ENCODE assay signal across 24 cellular contexts in the genomic region with DNA sequence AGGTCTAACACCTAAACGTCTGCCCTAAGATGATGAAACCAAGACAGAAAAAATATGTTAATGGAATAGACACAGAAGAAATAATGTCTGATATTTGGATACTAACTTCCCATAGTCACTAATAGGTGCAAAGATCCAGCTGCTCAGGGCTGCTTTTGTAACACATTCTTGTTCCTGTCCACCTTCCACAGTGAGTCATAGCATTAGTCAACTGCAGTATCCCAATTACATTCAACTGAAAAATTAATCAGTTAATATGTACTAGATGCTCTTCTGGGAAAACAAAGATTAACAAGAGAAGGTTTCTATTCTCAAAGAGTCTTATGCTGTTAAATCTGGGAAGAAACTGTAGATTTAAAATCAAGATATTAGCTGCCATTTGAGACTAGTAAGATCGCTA. TPM values are rescaled to one million over a fixed set of nuclear protein-coding genes. Genes with fewer than 3 reads are reported as not detected.
DNase-seq lines count a peak whose midpoint lies in the region; ATAC-seq, FAIRE-seq and TF ChIP-seq lines count a peak whose summit lies in the region.
"Had no signal": no experiment of that assay in that cellular context is flagged by ENCODE, and none has a peak within 500 bp of the region (broad histone marks: within the 10 kb centered on the region; RNA-seq: fewer than 3 reads in every experiment).

No MANE protein-coding gene starts in this region.

- no peak overlapping the region for H3K9ac ChIP-seq in K562 (ENCODE audit: insufficient read depth in 1 of 2, low read depth in 2 of 2, low read length in 2 of 2)

- TF ChIP-seq POLR2A in K562 (conservative IDR thresholded peaks at IDR 0.05) = no peak
- no peak for TF ChIP-seq POLR2A in GM12892 (IDR thresholded peaks at IDR 0.05; ENCODE audit: low read depth, low read length)

- in situ Hi-C loops in Caki2 (cut with HindIII; ENCODE audit: low pct_unique_long_range_greater_than_20kb, low sequenced_read_pairs) = no loop called here
- in situ Hi-C loops in K562 (cut with MboI) = no loop called here

- FAIRE-seq in K562 (lab: Jason Lieb, UNC) (no peak), GM12892 (lab: Jason Lieb, UNC) (no peak)
- FAIRE-seq: GM12878, GM19239, HTR-8/SVneo had no signal

- POLR2A ChIA-PET in K562 (lab: Yijun Ruan, JAX) = no interaction called here

- H3K4me2 ChIP-seq in K562 (ENCODE audit: insufficient read depth, low read length) = no peak overlapping the region

- ATAC-seq in K562 (no peak), foreskin keratinocyte (peak; percentile 87), HG03175 (IDR thresholded peaks at IDR 0.05; ENCODE audit: unreplicated experiment) (no peak), GM21529 (IDR thresholded peaks at IDR 0.05; ENCODE audit: unreplicated experiment) (no peak)
- ATAC-seq: GM12878 had no signal

- intact Hi-C loops in K562 (cut with micrococcal nuclease) = no loop called here

- no peak for TF ChIP-seq EP300 in K562 (IDR thresholded peaks at IDR 0.05; ENCODE audit: low read length)

- H3K27ac ChIP-seq in K562 (ENCODE audit: extremely low read depth, low read depth, low read length) (no peak overlapping the region), foreskin keratinocyte (no peak overlapping the region)
- H3K27ac ChIP-seq: SJCRH30 had no signal

- H2AFZ ChIP-seq in K562 (ENCODE audit: low read depth, low read length) = no peak overlapping the region

- TF ChIP-seq CTCF in K562 (IDR thresholded peaks at IDR 0.05 in 2 of 3, conservative IDR thresholded peaks at IDR 0.05 in 1 of 3; ENCODE audit: insufficient read depth in 2 of 3, low read depth in 1 of 3, low read length in 3 of 3) (no peak), foreskin keratinocyte (conservative IDR thresholded peaks at IDR 0.05) (no peak)

- H3K4me1 ChIP-seq in K562 (replicated peaks in 1 of 2; ENCODE audit: control insufficient read depth in 2 of 2, insufficient read depth in 2 of 2, low read length in 2 of 2) (peaks cover 0 to 2% of the 10 kb centered on the region in 2 experiments; a peak in 1 of 5 replicates), foreskin keratinocyte (peaks cover 8% of the 10 kb centered on the region)
- H3K4me1 ChIP-seq: SJCRH30 had no signal

- H3K79me2 ChIP-seq in K562 (ENCODE audit: control insufficient read depth, insufficient read depth, low read length) = no peaks in the 10 kb centered on the region

- CTCF ChIA-PET in K562 (lab: Yijun Ruan, JAX; ENCODE audit: low intra/inter-chr PET ratio) = no interaction called here

- WGBS in K562 (ENCODE audit: insufficient coverage, low coverage, missing lambda C conversion rate) = 14% methylated on average over 2 of the region's 2 CpGs

- H4K20me1 ChIP-seq in K562 (replicated peaks; ENCODE audit: control insufficient read depth, insufficient read depth, low read length) = no peaks in the 10 kb centered on the region

- H3K27me3 ChIP-seq in K562 (ENCODE audit: control insufficient read depth in 2 of 2, insufficient read depth in 2 of 2, low read length in 2 of 2) = peaks cover 0 to 2% of the 10 kb centered on the region in 2 experiments; a peak in 2 of 5 replicates
- H3K27me3 ChIP-seq in foreskin keratinocyte = no peaks in the 10 kb centered on the region
- H3K27me3 ChIP-seq: SJCRH30 had no signal

- H3K36me3 ChIP-seq in K562 (ENCODE audit: control insufficient read depth, insufficient read depth, low read length) = no peaks in the 10 kb centered on the region
- H3K36me3 ChIP-seq: SJCRH30 had no signal

- no TSS peak for BruUV-seq in K562 (replicated peaks; lab: Mats Ljungman, UMichigan)

- DNase-seq in Caki2 (ENCODE audit: low read depth) = peak; percentile 8
- peak; percentile 27 for DNase-seq in NCI-H226
- no peak for DNase-seq in K562 (ENCODE audit: extremely low read depth in 1 of 4, low spot score in 3 of 4)
- peak in 1 of 2 donors; percentile 57 for DNase-seq in foreskin keratinocyte
- DNase-seq in GM12892 (ENCODE audit: insufficient read length) = no peak
- DNase-seq in stimulated activated CD4-positive, alpha-beta T cell treated with anti-CD3 and anti-CD28 coated beads, Interleukin-1b, Interleukin-23, amount 100 ng/mL, for 48 hours = no peak
- DNase-seq: 8988T, DMS153, HFFc6, Kasumi-1, NCI-H1105, NCI-H2081 treated with DMSO at 0.1 percent for 48 hours, NCI-H510A treated with DMSO at 0.1 percent for 48 hours, NCI-H82, OCI-M1, SJCRH30 had no signal

- no peak overlapping the region for H3K4me3 ChIP-seq in K562
- H3K4me3 ChIP-seq: GM12878, SJCRH30 had no signal

- no peak for TF ChIP-seq RAD21 in K562 (CRISPR knock-in tag; conservative IDR thresholded peaks at IDR 0.05 in 1 of 2, IDR thresholded peaks at IDR 0.05 in 1 of 2)

- no peaks in the 10 kb centered on the region for H3K9me3 ChIP-seq in K562 (replicated peaks; ENCODE audit: control insufficient read depth, insufficient read depth, low read depth, low read length)
- H3K9me3 ChIP-seq: SJCRH30 had no signal

- H3K9me1 ChIP-seq in K562 (ENCODE audit: control insufficient read depth, insufficient read depth, low read length) = no peaks in the 10 kb centered on the region

TF ChIP-seq in K562, 482 proteins besides CTCF, POLR2A, EP300 and RAD21 (continues in another document):
- TF ChIP-seq ZNF696 (CRISPR knock-in tag; conservative IDR thresholded peaks at IDR 0.05) (no peak), CXXC5 (CRISPR knock-in tag; IDR thresholded peaks at IDR 0.05) (no peak), KDM1A (IDR thresholded peaks at IDR 0.05) (no peak), FOSL1 (tag; conservative IDR thresholded peaks at IDR 0.05) (0 out of 2 replicates have a peak, but pooled peaks have one; percentile 23)
- TF ChIP-seq, protein P1, sequence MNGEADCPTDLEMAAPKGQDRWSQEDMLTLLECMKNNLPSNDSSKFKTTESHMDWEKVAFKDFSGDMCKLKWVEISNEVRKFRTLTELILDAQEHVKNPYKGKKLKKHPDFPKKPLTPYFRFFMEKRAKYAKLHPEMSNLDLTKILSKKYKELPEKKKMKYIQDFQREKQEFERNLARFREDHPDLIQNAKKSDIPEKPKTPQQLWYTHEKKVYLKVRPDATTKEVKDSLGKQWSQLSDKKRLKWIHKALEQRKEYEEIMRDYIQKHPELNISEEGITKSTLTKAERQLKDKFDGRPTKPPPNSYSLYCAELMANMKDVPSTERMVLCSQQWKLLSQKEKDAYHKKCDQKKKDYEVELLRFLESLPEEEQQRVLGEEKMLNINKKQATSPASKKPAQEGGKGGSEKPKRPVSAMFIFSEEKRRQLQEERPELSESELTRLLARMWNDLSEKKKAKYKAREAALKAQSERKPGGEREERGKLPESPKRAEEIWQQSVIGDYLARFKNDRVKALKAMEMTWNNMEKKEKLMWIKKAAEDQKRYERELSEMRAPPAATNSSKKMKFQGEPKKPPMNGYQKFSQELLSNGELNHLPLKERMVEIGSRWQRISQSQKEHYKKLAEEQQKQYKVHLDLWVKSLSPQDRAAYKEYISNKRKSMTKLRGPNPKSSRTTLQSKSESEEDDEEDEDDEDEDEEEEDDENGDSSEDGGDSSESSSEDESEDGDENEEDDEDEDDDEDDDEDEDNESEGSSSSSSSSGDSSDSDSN (IDR thresholded peaks at IDR 0.05; ENCODE audit: borderline replicate concordance in 1 of 2, low read depth in 2 of 2, low read length in 2 of 2) = no peak

RNA-seq across cellular contexts. Expression of a gene that starts 47.6 kb away (rescaled TPM):
- not detected in 2 replicates for total RNA-seq in Caki2 (2014; rRNA removed; shearing (Covaris generic); ENCODE audit: low replicate concordance)
- not detected in 2 replicates for total RNA-seq in K562 (2011; cell fraction: chromatin; rRNA removed; ENCODE audit: low replicate concordance)
- not detected in 2 replicates for total RNA-seq in K562 (2011; cell fraction: nucleolus; rRNA removed)
- not detected in 2 replicates for total RNA-seq in K562 (2011; cell fraction: nucleoplasm; rRNA removed)
- total RNA-seq in K562 (2014; rRNA removed) (not detected in 2 replicates), K562 (2014; rRNA removed; fragmentation: Illumina TruSeq; extraction: Trizol) (not detected in 2 replicates), K562 (2015; rRNA removed; fragmentation: Illumina TruSeq; extraction: Trizol) (0.04 TPM in 1 of 2 replicates, not detected in the other), K562 (2021) (not detected in 2 replicates), foreskin keratinocyte (54.8 and 114 TPM in 2 replicates)
- polyA plus RNA-seq in K562 (2011; rRNA removed) (0.01 TPM in 1 of 2 replicates, not detected in the other), K562 (2014; fragmentation: Illumina TruSeq; extraction: Trizol) (not detected in 2 replicates), K562 (2014; fragmentation: Nextera tagmentation; extraction: Ambion mirVana) (not detected), K562 (2014; rRNA removed) (0.01 TPM in 1 of 2 replicates, not detected in the other), foreskin keratinocyte (16.6 and 28.2 TPM in 2 replicates)
- polyA plus RNA-seq in K562 (2011; cell fraction: cytosol; rRNA removed) = 0.01 TPM in 1 of 2 replicates, not detected in the other
- not detected in 2 replicates for polyA plus RNA-seq in K562 (2011; cell fraction: nucleus; rRNA removed)
- polyA plus RNA-seq in K562 (2012) = 0.01 TPM in 2 replicates
- polyA minus RNA-seq in K562 (2011; rRNA and poly(A)+ RNA removed) = not detected in 2 replicates
- not detected in 2 replicates for polyA minus RNA-seq in K562 (2011; cell fraction: cytosol; rRNA and poly(A)+ RNA removed)
- polyA minus RNA-seq in K562 (2011; cell fraction: nucleus; rRNA and poly(A)+ RNA removed) = not detected in 2 replicates
- not detected for polyA plus RNA-seq in GM12892 (2012; ENCODE audit: missing spikeins)
- total RNA-seq: Daoy, GM12878, H4, HFFc6, SJCRH30 had no signal
- polyA plus RNA-seq: CD14-positive monocyte had no signal

RNA-seq across cellular contexts. Expression of a gene that starts 59.9 kb away (rescaled TPM):
- total RNA-seq in Caki2 (2014; rRNA removed; shearing (Covaris generic); ENCODE audit: low replicate concordance) = 18.0 and 32.6 TPM in 2 replicates
- total RNA-seq in K562 (2011; cell fraction: chromatin; rRNA removed; ENCODE audit: low replicate concordance) = 13.4 and 15.1 TPM in 2 replicates
- 15.2 and 16.2 TPM in 2 replicates for total RNA-seq in K562 (2011; cell fraction: nucleolus; rRNA removed)
- total RNA-seq in K562 (2011; cell fraction: nucleoplasm; rRNA removed) = 14.7 and 17.5 TPM in 2 replicates
- total RNA-seq in K562 (2014; rRNA removed) = 10.4 and 12.8 TPM in 2 replicates
- total RNA-seq in K562 (2014; rRNA removed; fragmentation: Illumina TruSeq; extraction: Trizol) = 13.9 and 15.2 TPM in 2 replicates
- 14.4 and 14.8 TPM in 2 replicates for total RNA-seq in K562 (2015; rRNA removed; fragmentation: Illumina TruSeq; extraction: Trizol)
- total RNA-seq in K562 (2021) = 12.7 and 13.3 TPM in 2 replicates
- 6.3 and 9.5 TPM in 2 replicates for polyA plus RNA-seq in K562 (2011; rRNA removed)
- 4.8 and 6.2 TPM in 2 replicates for polyA plus RNA-seq in K562 (2011; cell fraction: cytosol; rRNA removed)
- 2.8 and 3.4 TPM in 2 replicates for polyA plus RNA-seq in K562 (2011; cell fraction: nucleus; rRNA removed)
- 7.8 and 10.1 TPM in 2 replicates for polyA plus RNA-seq in K562 (2012)
- polyA plus RNA-seq in K562 (2014; fragmentation: Illumina TruSeq; extraction: Trizol) = 9.9 and 10.1 TPM in 2 replicates
- polyA plus RNA-seq in K562 (2014; fragmentation: Nextera tagmentation; extraction: Ambion mirVana) = 1 to 10 TPM; 1.9 to 2.7 TPM
- polyA plus RNA-seq in K562 (2014; rRNA removed) = 6.5 and 8.4 TPM in 2 replicates
- polyA minus RNA-seq in K562 (2011; rRNA and poly(A)+ RNA removed) = 18.7 and 23.2 TPM in 2 replicates
- polyA minus RNA-seq in K562 (2011; cell fraction: cytosol; rRNA and poly(A)+ RNA removed) = 7.0 and 11.6 TPM in 2 replicates
- polyA minus RNA-seq in K562 (2011; cell fraction: nucleus; rRNA and poly(A)+ RNA removed) = 6.6 and 8.7 TPM in 2 replicates
- 67.1 and 69.4 TPM in 2 replicates for total RNA-seq in foreskin keratinocyte
- 16.6 and 17.9 TPM in 2 replicates for polyA plus RNA-seq in foreskin keratinocyte
- polyA plus RNA-seq in GM12892 (2012; ENCODE audit: missing spikeins) = 9.6 TPM

Comparison
In these comparisons a context has a peak if more than half of its experiments do, and no peak if none do; other contexts are left out.
1. DNase-seq: peak in Caki2 (single experiment) and NCI-H226 (single experiment); none in K562 (0 of 4), GM12892 (single experiment) and stimulated activated CD4-positive, alpha-beta T cell treated with anti-CD3 and anti-CD28 coated beads, Interleukin-1b, Interleukin-23, amount 100 ng/mL, for 48 hours (single experiment).
2. RNA of a gene that starts 47.6 kb away (total RNA-seq): 54.8 to 114 TPM in foreskin keratinocyte; not detected in Caki2 and 0.04 TPM in K562; every median in the first group is over 10 times any median in the second.